Comparison of ENCODE assay signal across 11 cellular contexts in the genomic region with DNA sequence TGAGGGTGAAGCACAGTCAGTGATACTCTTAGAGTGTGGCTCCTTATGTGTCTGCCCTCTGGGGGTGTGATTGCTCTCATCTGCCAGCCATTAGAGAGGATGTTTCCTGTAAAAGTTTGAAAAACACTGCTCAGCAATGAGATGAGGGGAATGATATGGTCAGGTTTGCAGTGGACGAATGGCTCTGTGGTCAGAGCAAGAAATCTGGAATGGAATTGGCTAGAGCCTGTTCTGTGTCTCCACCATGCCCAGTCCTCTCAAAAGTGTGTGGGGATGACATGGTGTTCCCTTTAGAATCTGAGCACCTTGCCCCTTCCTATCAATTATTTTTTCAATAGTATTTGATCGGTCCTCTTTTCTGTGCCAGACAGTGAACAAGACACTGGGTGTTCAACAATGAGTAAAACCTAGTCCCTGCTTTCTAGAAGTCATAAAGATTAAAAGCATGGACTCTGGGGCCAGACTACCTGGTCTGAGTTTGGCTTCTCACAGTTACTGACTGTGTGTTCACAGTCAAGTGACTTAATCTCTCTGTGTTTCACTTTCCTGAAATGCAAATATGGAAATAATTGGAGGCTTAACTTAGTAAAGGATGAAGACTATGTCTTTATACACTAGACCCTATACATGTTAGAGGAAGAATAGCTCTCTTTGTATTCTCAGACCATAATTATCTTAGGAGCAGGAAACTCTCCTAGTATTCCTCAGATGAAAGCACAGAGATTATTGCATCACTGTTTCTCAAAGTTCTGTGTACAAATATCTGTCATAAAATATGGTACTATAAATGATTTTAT. TPM values are rescaled to one million over a fixed set of nuclear protein-coding genes. Genes with fewer than 3 reads are reported as not detected.
DNase-seq lines count a peak whose midpoint lies in the region; ATAC-seq, FAIRE-seq and TF ChIP-seq lines count a peak whose summit lies in the region.
"Had no signal": no experiment of that assay in that cellular context is flagged by ENCODE, and none has a peak within 500 bp of the region (broad histone marks: within the 10 kb centered on the region; RNA-seq: fewer than 3 reads in every experiment).

No MANE protein-coding gene starts in this region.

- H3K4me3 ChIP-seq in NT2/D1 (ENCODE audit: insufficient read length, low read depth) (peak overlapping the region; percentile 8), right atrium auricular region (peak overlapping the region; percentile 71 to 86), parathyroid adenoma (ENCODE audit: low read depth, low read length) (peak overlapping the region; percentile 76)

- H3K36me3 ChIP-seq in NT2/D1 (ENCODE audit: insufficient read depth, insufficient read length, low read length) (no peaks in the 10 kb centered on the region), right atrium auricular region (no peaks in the 10 kb centered on the region), parathyroid adenoma (ENCODE audit: control insufficient read depth, insufficient read depth, low read length) (no peaks in the 10 kb centered on the region)

- H3K27ac ChIP-seq in right atrium auricular region (peak overlapping the region; percentile 93 to 96), parathyroid adenoma (peak overlapping the region; percentile 11)

- FAIRE-seq in RCC 7860 (lab: Jason Lieb, UNC), result no peak

- H3K36me3 Mint-ChIP-seq in natural killer cell, result peaks cover 5% of the 10 kb centered on the region

- peaks cover 14 to 18% of the 10 kb centered on the region in 2 donors for H3K9me3 Mint-ChIP-seq in natural killer cell

- H3K9me3 ChIP-seq in NT2/D1 (ENCODE audit: insufficient read depth, low read length) (no peaks in the 10 kb centered on the region), right atrium auricular region (no peaks in the 10 kb centered on the region), parathyroid adenoma (ENCODE audit: control insufficient read depth, low read length) (no peaks in the 10 kb centered on the region)
- H3K9me3 ChIP-seq: body of pancreas had no signal

- intact Hi-C loops in natural killer cell (cut with micrococcal nuclease), result no loop called here

- H2AFZ ChIP-seq in parathyroid adenoma, result peak overlapping the region; percentile 85

- peak overlapping the region; percentile 81 for H3K4me2 ChIP-seq in parathyroid adenoma (ENCODE audit: low read length)

- DNase-seq in AG08396 (ENCODE audit: low spot score), result peak; percentile 3
- no peak for DNase-seq in NT2/D1 (ENCODE audit: low read depth, low spot score)
- DNase-seq in right atrium auricular region (ENCODE audit: low spot score), result no peak
- no peak for DNase-seq in natural killer cell
- no peak for DNase-seq in superior temporal gyrus (ENCODE audit: extremely low spot score)
- no peak for DNase-seq in RCC 7860 (ENCODE audit: low spot score)
- DNase-seq: MM.1S had no signal

- no peaks in the 10 kb centered on the region for H3K4me1 Mint-ChIP-seq in natural killer cell

- H3K4me1 ChIP-seq in NT2/D1 (ENCODE audit: insufficient read depth, insufficient read length), result no peaks in the 10 kb centered on the region
- H3K4me1 ChIP-seq in right atrium auricular region, result peaks cover 0 to 39% of the 10 kb centered on the region in 2 donors
- peaks cover 2% of the 10 kb centered on the region for H3K4me1 ChIP-seq in parathyroid adenoma

- no peak overlapping the region for H3K27ac Mint-ChIP-seq in natural killer cell

- H3K79me2 ChIP-seq in parathyroid adenoma, result no peaks in the 10 kb centered on the region

- ATAC-seq in HG02885 (IDR thresholded peaks at IDR 0.05; ENCODE audit: poor library complexity, unreplicated experiment), result no peak
- no peak for ATAC-seq in natural killer cell
- ATAC-seq: activated CD4-positive, CD25-positive, alpha-beta regulatory T cell treated with anti-CD3 and anti-CD28 coated beads, Interleukin-2, amount 50 U/mL, for 24 hours; body of pancreas had no signal

- H3K9ac ChIP-seq in NT2/D1 (ENCODE audit: insufficient read length, low read depth) (no peak overlapping the region), parathyroid adenoma (no peak overlapping the region)

- no peak for TF ChIP-seq CTCF in right atrium auricular region (IDR thresholded peaks at IDR 0.05)
- TF ChIP-seq CTCF in parathyroid adenoma (IDR thresholded peaks at IDR 0.05), result no peak
- no peak for TF ChIP-seq CTCF in natural killer cell (IDR thresholded peaks at IDR 0.05)

- no peak overlapping the region for H3K4me3 Mint-ChIP-seq in natural killer cell

- no peaks in the 10 kb centered on the region for H3K27me3 ChIP-seq in NT2/D1 (ENCODE audit: insufficient read depth, insufficient read length)
- H3K27me3 ChIP-seq in right atrium auricular region, result no peaks in the 10 kb centered on the region
- no peaks in the 10 kb centered on the region for H3K27me3 ChIP-seq in parathyroid adenoma (ENCODE audit: control insufficient read depth, insufficient read depth, low read length)
- H3K27me3 ChIP-seq: body of pancreas had no signal

- H3K27me3 Mint-ChIP-seq in natural killer cell (ENCODE audit: low read depth in 2 of 2), result peaks cover 6 to 10% of the 10 kb centered on the region in 2 donors

RNA-seq across cellular contexts. Expression of a gene that starts 1.6 kb away (rescaled TPM):
- total RNA-seq in right atrium auricular region (10 to 100 TPM; 20.3 to 32.3 TPM), natural killer cell (1 to 10 TPM in 1 of 3 donors, not detected in 2; 2.9 TPM)

Comparison
In these comparisons a context has a peak if more than half of its experiments do, and no peak if none do; other contexts are left out.
1. H3K4me3 ChIP-seq: peak in every context shown above with its lines; median percentile 78 in right atrium auricular region; 76 in parathyroid adenoma; 8 in NT2/D1.
2. RNA of a gene that starts 1.6 kb away (total RNA-seq): 20.3 to 32.3 TPM in right atrium auricular region; 2.9 TPM in natural killer cell; every median in the first group is over 4 times any median in the second.